In genomic region chr13:66492479-66492878, GRCh38 we compare ENCODE assay signal across 11 cellular contexts.
DNase-seq lines count a peak whose midpoint lies in the region; ATAC-seq, FAIRE-seq and TF ChIP-seq lines count a peak whose summit lies in the region.
"Had no signal": no experiment of that assay in that cellular context is flagged by ENCODE, and none has a peak within 500 bp of the region (broad histone marks: within the 10 kb centered on the region; RNA-seq: fewer than 3 reads in every experiment).

No MANE protein-coding gene starts in this region.

- ATAC-seq in GM19463 (IDR thresholded peaks at IDR 0.05; ENCODE audit: unreplicated experiment) = peak; percentile 94
- ATAC-seq: T-cell had no signal

- DNase-seq in COLO668 (lab: John Stamatoyannopoulos, UW; ENCODE audit: unreplicated experiment) (peak; percentile 36), bronchial epithelial cell (ENCODE audit: low read depth) (peak; percentile 24), UCSD-AML1 (lab: John Stamatoyannopoulos, UW; ENCODE audit: unreplicated experiment) (no peak), SKM-1 treated with dmso at 0.1 percent for 144 hours (lab: John Stamatoyannopoulos, UW; ENCODE audit: unreplicated experiment) (no peak), SJCRH30 (no peak)
- no peak for DNase-seq in stimulated activated CD4-positive, alpha-beta T cell treated with anti-CD3 and anti-CD28 coated beads, Interleukin-12 subunit alpha, Interleukin-12 subunit beta, amount 100 ng/mL, for 4 hours
- DNase-seq: caudate nucleus; CD4-positive, alpha-beta T cell; T-cell had no signal

- H3K9me3 ChIP-seq in SJCRH30 (replicated peaks) = no peaks in the 10 kb centered on the region

- H3K27me3 ChIP-seq in bronchial epithelial cell (ENCODE audit: control insufficient read depth, insufficient read depth, low read length) (no peaks in the 10 kb centered on the region), SJCRH30 (no peaks in the 10 kb centered on the region)

- peak; percentile 35 for TF ChIP-seq CTCF in bronchial epithelial cell (IDR thresholded peaks at IDR 0.05; ENCODE audit: insufficient read depth, low read length, severe bottlenecking)

- H3K4me3 ChIP-seq in bronchial epithelial cell (ENCODE audit: low read depth, low read length) (no peak overlapping the region), SJCRH30 (no peak overlapping the region)

- TF ChIP-seq RAD21 in Ishikawa (IDR thresholded peaks at IDR 0.05; ENCODE audit: low read depth) = peak; percentile 31; the same call in 1 of the 2 replicates

- H3K36me3 ChIP-seq in bronchial epithelial cell (ENCODE audit: control insufficient read depth, insufficient read depth, low read length) = no peaks in the 10 kb centered on the region
- H3K36me3 ChIP-seq in SJCRH30 = no peaks in the 10 kb centered on the region

- no peak for FAIRE-seq in bronchial epithelial cell (lab: Jason Lieb, UNC)

- no peak for TF ChIP-seq EP300 in Ishikawa (IDR thresholded peaks at IDR 0.05; ENCODE audit: borderline replicate concordance)

- H3K4me1 ChIP-seq in SJCRH30 = no peaks in the 10 kb centered on the region

- no peak overlapping the region for H3K27ac ChIP-seq in SJCRH30

TF ChIP-seq in Ishikawa, 13 proteins besides CTCF, POLR2A, EP300 and RAD21:
- TF ChIP-seq CEBPB (IDR thresholded peaks at IDR 0.05) = no peak
- no peak for TF ChIP-seq REST (IDR thresholded peaks at IDR 0.05; ENCODE audit: low read depth)

Comparison
In these comparisons a context has a peak if more than half of its experiments do, and no peak if none do; other contexts are left out.
1. DNase-seq: peak in COLO668 (single experiment) and bronchial epithelial cell (single experiment); none in UCSD-AML1 (single experiment), SKM-1 treated with dmso at 0.1 percent for 144 hours (single experiment), stimulated activated CD4-positive, alpha-beta T cell treated with anti-CD3 and anti-CD28 coated beads, Interleukin-12 subunit alpha, Interleukin-12 subunit beta, amount 100 ng/mL, for 4 hours (single experiment) and SJCRH30 (0 of 2).